ENCODE assay signal across 25 cellular contexts in genomic region chr15:85899927-85900326, GRCh38.
DNase-seq lines count a peak whose midpoint lies in the region; ATAC-seq, FAIRE-seq and TF ChIP-seq lines count a peak whose summit lies in the region.
"Had no signal": no experiment of that assay in that cellular context is flagged by ENCODE, and none has a peak within 500 bp of the region (broad histone marks: within the 10 kb centered on the region; RNA-seq: fewer than 3 reads in every experiment).

No MANE protein-coding gene starts in this region.

- no peak overlapping the region for H4K8ac ChIP-seq in H1 (ENCODE audit: extremely low read depth, insufficient read depth, low read length)
- H4K8ac ChIP-seq in trophoblast cell (ENCODE audit: low read depth, low read length) = no peak overlapping the region

- no peak for ATAC-seq in GM23338
- ATAC-seq: activated naive CD4-positive, alpha-beta T cell treated with anti-CD3 and anti-CD28 coated beads, Interleukin-2, amount 50 U/mL, for 72 hours; sciatic nerve had no signal

- H3K79me2 ChIP-seq in GM23338 (replicated peaks; ENCODE audit: insufficient read depth) (no peaks in the 10 kb centered on the region), H1 (ENCODE audit: control insufficient read depth in 1 of 2, insufficient read depth in 2 of 2, low read length in 2 of 2) (no peaks in the 10 kb centered on the region), neural progenitor cell (ENCODE audit: low read depth) (no peaks in the 10 kb centered on the region), trophoblast cell (ENCODE audit: control insufficient read depth, insufficient read depth, low read length, poor library complexity) (no peaks in the 10 kb centered on the region)

- H3K18ac ChIP-seq in H1 (ENCODE audit: extremely low read depth, low read length) = no peak overlapping the region
- H3K18ac ChIP-seq in trophoblast cell (ENCODE audit: low read length) = no peak overlapping the region

- WGBS in H1 (ENCODE audit: extremely low coverage in 1 of 2, insufficient coverage in 1 of 2, insufficient read length in 1 of 2, insufficient replicate concordance in 2 of 2, low coverage in 1 of 2, low lambda C conversion rate in 2 of 2, missing lambda C conversion rate in 1 of 2), 2 experiments = 59% methylated on average over 9 of the region's 9 CpGs; no CpG with 5 or more reads in 1 of the 2 experiments
- 36% methylated on average over 9 of the region's 9 CpGs for WGBS in suprapubic skin
- WGBS in trophoblast cell (ENCODE audit: extremely low coverage, insufficient coverage, insufficient read length) = no CpG with 5 or more reads among the region's 9 CpGs

- CTCF ChIA-PET in H1 (lab: Charles Lee; ENCODE audit: partially characterized antibody) = interaction anchor here (0.6 to 2.1 kb wide), 5 partner anchors 10 to 843 kb away, joined by 3 to 6 read pairs (median 4); no protein-coding TSS in a partner anchor

- no peak overlapping the region for H2BK20ac ChIP-seq in H1 (ENCODE audit: low read length)

- H3K23ac ChIP-seq in H1 (ENCODE audit: insufficient read length) (no peak overlapping the region), trophoblast cell (ENCODE audit: low read length) (no peak overlapping the region)

- H3K79me1 ChIP-seq in H1 (ENCODE audit: low read depth, low read length) (no peaks in the 10 kb centered on the region), trophoblast cell (ENCODE audit: low read length) (no peaks in the 10 kb centered on the region)

- H2AK5ac ChIP-seq in H1 (ENCODE audit: low read depth, low read length) (no peak overlapping the region), trophoblast cell (ENCODE audit: low read length) (no peak overlapping the region)

- H2BK15ac ChIP-seq in H1 (ENCODE audit: low read length) = peak overlapping the region; percentile 95; the same call in 1 of the 2 replicates

- TF ChIP-seq CTCF in GM23338 (conservative IDR thresholded peaks at IDR 0.05; ENCODE audit: low read depth in 2 of 2) (no peak), H1 (IDR thresholded peaks at IDR 0.05; ENCODE audit: control extremely low read depth in 1 of 3, insufficient read depth in 1 of 3, low read depth in 1 of 3, low read length in 3 of 3) (no peak), neural progenitor cell (IDR thresholded peaks at IDR 0.05) (no peak), suprapubic skin (IDR thresholded peaks at IDR 0.05) (no peak)

- H3K27ac ChIP-seq in GM23338 (ENCODE audit: low read depth) (no peak overlapping the region), H1 (ENCODE audit: low read depth, low read length) (no peak overlapping the region), neural progenitor cell (no peak overlapping the region), suprapubic skin (no peak overlapping the region), trophoblast cell (ENCODE audit: low read depth, low read length) (no peak overlapping the region)
- H3K27ac ChIP-seq: BLaER1 treated with 17β-estradiol and CSF1 and Interleukin-3, amounts not matched to agents 10 nM and 100 nM; left ventricle myocardium inferior; Peyer's patch; upper lobe of left lung had no signal

- H3K36me3 ChIP-seq in GM23338 (ENCODE audit: insufficient read depth) (no peaks in the 10 kb centered on the region), H1 (ENCODE audit: control insufficient read depth in 2 of 4, insufficient read depth in 4 of 4, low read length in 3 of 4) (no peaks in the 10 kb centered on the region), neural progenitor cell (no peaks in the 10 kb centered on the region), suprapubic skin (no peaks in the 10 kb centered on the region), trophoblast cell (ENCODE audit: control insufficient read depth in 1 of 2, insufficient read depth in 2 of 2, low read length in 2 of 2) (no peaks in the 10 kb centered on the region)
- H3K36me3 ChIP-seq: BLaER1 treated with 17β-estradiol and CSF1 and Interleukin-3, amounts not matched to agents 10 nM and 100 nM; left ventricle myocardium inferior; Peyer's patch; upper lobe of left lung had no signal

- H3K56ac ChIP-seq in H1 (replicated peaks; ENCODE audit: insufficient read length, low read depth, low read length) = no peak overlapping the region

- H4K91ac ChIP-seq in H1 (replicated peaks; ENCODE audit: insufficient read length, low read length) = no peak overlapping the region
- H4K91ac ChIP-seq in trophoblast cell (ENCODE audit: low read depth, low read length) = no peak overlapping the region

- no peak overlapping the region for H2BK12ac ChIP-seq in H1 (ENCODE audit: low read depth, low read length)
- no peak overlapping the region for H2BK12ac ChIP-seq in trophoblast cell (ENCODE audit: low read length)

- no peak overlapping the region for H3K4me2 ChIP-seq in GM23338
- 0 out of 4 replicates have a peak overlapping the region, but pooled peaks of 1 of the 2 experiments have one; percentile 2 for H3K4me2 ChIP-seq in H1 (ENCODE audit: insufficient read depth in 1 of 2, low read depth in 2 of 2, low read length in 2 of 2)
- H3K4me2 ChIP-seq in neural progenitor cell = no peak overlapping the region
- H3K4me2 ChIP-seq in trophoblast cell (ENCODE audit: low read length) = no peak overlapping the region
- H3K4me2 ChIP-seq: BLaER1 treated with 17β-estradiol and CSF1 and Interleukin-3, amounts not matched to agents 10 nM and 100 nM had no signal

- H3K9ac ChIP-seq in H1 (replicated peaks in 1 of 4; ENCODE audit: extremely low read depth in 1 of 4, low read depth in 3 of 4, low read length in 3 of 4) (no peak overlapping the region), neural progenitor cell (no peak overlapping the region), trophoblast cell (ENCODE audit: low read length) (no peak overlapping the region)
- H3K9ac ChIP-seq: BLaER1 treated with 17β-estradiol and CSF1 and Interleukin-3, amounts not matched to agents 10 nM and 100 nM had no signal

- H2BK5ac ChIP-seq in H1 (ENCODE audit: low read depth, low read length) = no peak overlapping the region
- no peak overlapping the region for H2BK5ac ChIP-seq in trophoblast cell (ENCODE audit: low read depth, low read length, poor library complexity)

- H3K36me3 Mint-ChIP-seq in GM23338 (ENCODE audit: low read depth) = peaks cover 10% of the 10 kb centered on the region
- no peaks in the 10 kb centered on the region for H3K36me3 Mint-ChIP-seq in neural progenitor cell
- H3K36me3 Mint-ChIP-seq: activated naive CD4-positive, alpha-beta T cell treated with anti-CD3 and anti-CD28 coated beads, Interleukin-2, amount 50 U/mL, for 72 hours; IgD-negative memory B cell had no signal

- H2AFZ ChIP-seq in GM23338 (peak overlapping the region; percentile 47; the same call in 1 of the 2 replicates), H1 (ENCODE audit: low read length) (0 out of 2 replicates have a peak overlapping the region, but pooled peaks have one; percentile 46), neural progenitor cell (replicated peaks) (peak overlapping the region; percentile 52), trophoblast cell (ENCODE audit: insufficient read depth, low read length, poor library complexity) (no peak overlapping the region)

- POLR2A ChIA-PET in H1 (lab: Charles Lee; ENCODE audit: partially characterized antibody) = interaction anchor here (0.5 to 1.2 kb wide), 2 partner anchors 27 to 109 kb away, joined by 3 read pairs; no protein-coding TSS in a partner anchor

- TF ChIP-seq EP300 in H1 (IDR thresholded peaks at IDR 0.05; ENCODE audit: borderline replicate concordance in 1 of 2, low read depth in 2 of 2, low read length in 2 of 2) (no peak), suprapubic skin (IDR thresholded peaks at IDR 0.05) (no peak)

- H3K4ac ChIP-seq in H1 (replicated peaks; ENCODE audit: insufficient read length, low read depth, low read length) (no peak overlapping the region), trophoblast cell (ENCODE audit: low read depth, low read length) (no peak overlapping the region)

- H3K4me1 Mint-ChIP-seq in GM23338 = peaks cover 42% of the 10 kb centered on the region
- peaks cover 37% of the 10 kb centered on the region for H3K4me1 Mint-ChIP-seq in neural progenitor cell
- H3K4me1 Mint-ChIP-seq: activated CD4-positive, alpha-beta T cell treated with anti-CD3 and anti-CD28 coated beads, Interleukin-2, amount 10 ng/mL, durations not matched to agents 24 days and 14 days; IgD-negative memory B cell had no signal

- FAIRE-seq in H1 (lab: Jason Lieb, UNC) = no peak
- FAIRE-seq: bronchial epithelial cell had no signal

- DNase-seq in GM23338 (ENCODE audit: low spot score) = no peak
- DNase-seq in NCI-H1694 (lab: John Stamatoyannopoulos, UW) = peak; percentile 22
- no peak for DNase-seq in H1 (ENCODE audit: low read depth in 1 of 2, low spot score in 2 of 2)
- DNase-seq in neural progenitor cell (ENCODE audit: low spot score) = no peak
- DNase-seq in HT-29 (ENCODE audit: low spot score) = no peak
- no peak for DNase-seq in suprapubic skin (ENCODE audit: low spot score in 2 of 2)
- DNase-seq in T-helper 1 cell = no peak
- DNase-seq in trophoblast cell = no peak
- DNase-seq: activated CD4-positive, alpha-beta T cell treated with anti-CD3 and anti-CD28 coated beads, Interleukin-2, amount 10 ng/mL, durations not matched to agents 24 days and 14 days; left ventricle myocardium inferior; mesendoderm; naive B cell; NCI-H1105 treated with DMSO at 0.1 percent for 48 hours; NCI-H2081; NCI-H345; NCI-H774; Peyer's patch; SIG-M5; stimulated activated CD4-positive, alpha-beta T cell treated with anti-CD3 and anti-CD28 coated beads, Interleukin-4, amount 100 ng/mL, for 4 hours; upper lobe of left lung had no signal

- H3K27me3 ChIP-seq in GM23338 (ENCODE audit: insufficient read depth) (no peaks in the 10 kb centered on the region), H1 (replicated peaks in 1 of 4; ENCODE audit: control insufficient read depth in 3 of 4, extremely low read depth in 1 of 4, insufficient read depth in 3 of 4, low read length in 3 of 4) (no peaks in the 10 kb centered on the region), neural progenitor cell (no peaks in the 10 kb centered on the region), suprapubic skin (peaks cover 5% of the 10 kb centered on the region), trophoblast cell (ENCODE audit: insufficient read depth, low read length) (no peaks in the 10 kb centered on the region)
- H3K27me3 ChIP-seq: BLaER1 treated with 17β-estradiol and CSF1 and Interleukin-3, amounts not matched to agents 10 nM and 100 nM; Peyer's patch; upper lobe of left lung had no signal

- no peaks in the 10 kb centered on the region for H4K20me1 ChIP-seq in GM23338 (replicated peaks; ENCODE audit: insufficient read depth)
- no peaks in the 10 kb centered on the region for H4K20me1 ChIP-seq in H1 (replicated peaks in 1 of 2; ENCODE audit: control insufficient read depth in 1 of 2, insufficient read depth in 2 of 2, low read length in 2 of 2)
- no peaks in the 10 kb centered on the region for H4K20me1 ChIP-seq in neural progenitor cell (ENCODE audit: low read depth)
- H4K20me1 ChIP-seq: BLaER1 treated with 17β-estradiol and CSF1 and Interleukin-3, amounts not matched to agents 10 nM and 100 nM had no signal

- no peak overlapping the region for H3K27ac Mint-ChIP-seq in GM23338
- H3K27ac Mint-ChIP-seq in neural progenitor cell = no peak overlapping the region
- H3K27ac Mint-ChIP-seq: activated CD4-positive, alpha-beta T cell treated with anti-CD3 and anti-CD28 coated beads, Interleukin-2, amount 10 ng/mL, durations not matched to agents 24 days and 14 days; activated naive CD4-positive, alpha-beta T cell treated with anti-CD3 and anti-CD28 coated beads, Interleukin-2, amount 50 U/mL, for 72 hours; naive B cell had no signal

- no peak overlapping the region for H3K4me3 Mint-ChIP-seq in GM23338
- no peak overlapping the region for H3K4me3 Mint-ChIP-seq in neural progenitor cell
- H3K4me3 Mint-ChIP-seq: activated CD4-positive, alpha-beta T cell treated with anti-CD3 and anti-CD28 coated beads, Interleukin-2, amount 10 ng/mL, durations not matched to agents 24 days and 14 days; IgD-negative memory B cell; naive B cell had no signal

- H3K4me3 ChIP-seq in GM23338 (no peak overlapping the region), H1 (ENCODE audit: extremely low read depth in 1 of 4, insufficient read depth in 2 of 4, low read depth in 3 of 4, low read length in 4 of 4) (no peak overlapping the region), neural progenitor cell (no peak overlapping the region), suprapubic skin (no peak overlapping the region), trophoblast cell (ENCODE audit: low read depth, low read length) (no peak overlapping the region)
- H3K4me3 ChIP-seq: BLaER1 treated with 17β-estradiol and CSF1 and Interleukin-3, amounts not matched to agents 10 nM and 100 nM; left ventricle myocardium inferior; Peyer's patch; upper lobe of left lung had no signal

- no peaks in the 10 kb centered on the region for H3K9me3 ChIP-seq in H1 (ENCODE audit: insufficient read depth in 2 of 2, low read depth in 1 of 2, low read length in 1 of 2)
- H3K9me3 ChIP-seq in neural progenitor cell (ENCODE audit: low read depth) = no peaks in the 10 kb centered on the region
- H3K9me3 ChIP-seq in suprapubic skin = no peaks in the 10 kb centered on the region
- H3K9me3 ChIP-seq in trophoblast cell (ENCODE audit: insufficient read depth, low read depth, low read length) = no peaks in the 10 kb centered on the region
- H3K9me3 ChIP-seq: BLaER1 treated with 17β-estradiol and CSF1 and Interleukin-3, amounts not matched to agents 10 nM and 100 nM; left ventricle myocardium inferior; Peyer's patch; upper lobe of left lung had no signal

- H3K27me3 Mint-ChIP-seq in GM23338 (ENCODE audit: insufficient read depth, low read depth, poor library complexity) (peaks cover 23% of the 10 kb centered on the region), neural progenitor cell (ENCODE audit: insufficient read depth, low read depth) (peaks cover 12% of the 10 kb centered on the region)

- no peak for TF ChIP-seq RAD21 in H1 (IDR thresholded peaks at IDR 0.05 in 1 of 2, conservative IDR thresholded peaks at IDR 0.05 in 1 of 2; ENCODE audit: low read depth in 2 of 2, low read length in 2 of 2)

- H3K23me2 ChIP-seq in H1 (ENCODE audit: low read depth, low read length) = no peaks in the 10 kb centered on the region; the same call in 1 of the 2 replicates

- no peak overlapping the region for H4K5ac ChIP-seq in H1 (ENCODE audit: insufficient read length, low read depth, low read length)

- H3K9me3 Mint-ChIP-seq in GM23338 (peaks cover 11% of the 10 kb centered on the region), neural progenitor cell (no peaks in the 10 kb centered on the region)
- H3K9me3 Mint-ChIP-seq: activated CD4-positive, alpha-beta T cell treated with anti-CD3 and anti-CD28 coated beads, Interleukin-2, amount 10 ng/mL, durations not matched to agents 24 days and 14 days; IgD-negative memory B cell had no signal

- H3K4me1 ChIP-seq in GM23338 (ENCODE audit: insufficient read depth) = peaks cover 35% of the 10 kb centered on the region
- H3K4me1 ChIP-seq in H1 (replicated peaks in 1 of 4; ENCODE audit: control insufficient read depth in 3 of 4, insufficient read depth in 4 of 4, low read length in 3 of 4) = peaks cover 3 to 20% (median 17%) of the 10 kb centered on the region in 4 experiments; a peak in 6 of 7 replicates
- H3K4me1 ChIP-seq in neural progenitor cell = peaks cover 21% of the 10 kb centered on the region
- H3K4me1 ChIP-seq in suprapubic skin = no peaks in the 10 kb centered on the region
- H3K4me1 ChIP-seq in trophoblast cell (ENCODE audit: control insufficient read depth in 1 of 2, insufficient read depth in 2 of 2, low read length in 2 of 2) = no peaks in the 10 kb centered on the region
- H3K4me1 ChIP-seq: left ventricle myocardium inferior, Peyer's patch, upper lobe of left lung had no signal

- no peak overlapping the region for H4K12ac ChIP-seq in trophoblast cell (ENCODE audit: low read depth, low read length)

- no peak overlapping the region for H2BK120ac ChIP-seq in H1 (replicated peaks; ENCODE audit: low read depth, low read length)
- no peak overlapping the region for H2BK120ac ChIP-seq in trophoblast cell (ENCODE audit: insufficient read depth, low read length, poor library complexity)

- no peak for TF ChIP-seq POLR2A in H1 (IDR thresholded peaks at IDR 0.05; ENCODE audit: control extremely low read depth in 1 of 2, low read depth in 2 of 2, low read length in 2 of 2)
- no peak for TF ChIP-seq POLR2A in suprapubic skin (IDR thresholded peaks at IDR 0.05)

- peaks cover 5% of the 10 kb centered on the region; the same call in 1 of the 2 replicates for H3K9me2 ChIP-seq in GM23338 (ENCODE audit: insufficient read depth)

- peaks cover 6% of the 10 kb centered on the region for H3F3A ChIP-seq in GM23338 (replicated peaks; ENCODE audit: low read depth)
- peaks cover 21% of the 10 kb centered on the region for H3F3A ChIP-seq in neural progenitor cell (ENCODE audit: low read depth)

- H3K14ac ChIP-seq in H1 (ENCODE audit: insufficient read length) (no peak overlapping the region), trophoblast cell (ENCODE audit: low read length) (no peak overlapping the region)
